Comparison of ENCODE assay signal across 18 cellular contexts in the genomic region with DNA sequence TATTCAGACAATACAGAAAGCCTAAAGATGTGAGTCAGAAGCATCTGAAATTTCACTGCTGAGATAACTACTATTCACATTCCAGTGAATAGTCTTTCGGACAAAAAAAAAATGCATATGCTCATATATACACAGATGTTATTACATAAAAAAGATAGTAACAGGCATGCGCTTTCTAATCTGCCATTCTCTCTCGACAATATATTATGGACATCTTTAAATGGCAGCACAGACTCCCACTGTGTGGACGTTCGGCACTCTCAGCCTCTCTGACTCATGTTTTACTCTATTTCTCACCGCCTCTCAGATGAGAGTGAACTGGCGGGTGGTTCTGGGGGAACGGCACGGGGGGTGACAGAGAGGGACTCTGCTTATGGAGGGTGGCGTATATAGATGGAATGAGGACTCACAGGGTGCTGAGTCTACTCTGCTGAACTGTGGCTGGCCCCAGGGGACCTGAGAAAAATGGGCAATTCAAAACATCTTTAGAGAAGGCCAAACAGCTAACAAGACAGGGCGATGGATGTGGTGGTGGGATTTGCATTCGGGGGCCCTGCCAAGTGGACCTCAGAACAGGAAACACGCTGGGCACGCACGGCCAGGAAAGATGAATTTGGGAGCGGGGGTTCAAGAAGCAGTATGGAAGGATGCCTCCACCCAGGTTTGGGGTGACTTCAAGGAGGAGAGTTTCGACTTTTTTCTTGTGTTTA.
DNase-seq lines count a peak whose midpoint lies in the region; ATAC-seq and TF ChIP-seq lines count a peak whose summit lies in the region.
"Had no signal": no experiment of that assay in that cellular context is flagged by ENCODE, and none has a peak within 500 bp of the region (broad histone marks: within the 10 kb centered on the region; RNA-seq: fewer than 3 reads in every experiment).

No MANE protein-coding gene starts in this region.

- no peak overlapping the region for H2AFZ ChIP-seq in neural progenitor cell (replicated peaks)

- no peaks in the 10 kb centered on the region for H3F3A ChIP-seq in neural progenitor cell (ENCODE audit: low read depth)

- peak overlapping the region; percentile 42 for H3K4me2 ChIP-seq in BLaER1
- no peak overlapping the region for H3K4me2 ChIP-seq in neural progenitor cell

- H3K36me3 ChIP-seq in BLaER1 (no peaks in the 10 kb centered on the region), neural progenitor cell (no peaks in the 10 kb centered on the region)
- H3K36me3 ChIP-seq: esophagus muscularis mucosa, prostate gland had no signal

- peak; percentile 51 for DNase-seq in NCI-H226
- DNase-seq in neural progenitor cell (ENCODE audit: low spot score): no peak
- no peak for DNase-seq in activated naive CD4-positive, alpha-beta T cell treated with anti-CD3 and anti-CD28 coated beads for 36 hours
- DNase-seq in T-helper 9 cell: no peak
- no peak for DNase-seq in T-helper 2 cell
- DNase-seq: activated naive CD4-positive, alpha-beta T cell; DMS79 treated with DMSO at 0.1 percent for 48 hours; H9; mucosa of descending colon; NCI-H1048; stimulated activated CD4-positive, alpha-beta T cell treated with anti-CD3 and anti-CD28 coated beads, Interleukin-1b, Interleukin-23, amount 100 ng/mL, for 48 hours had no signal

- no peaks in the 10 kb centered on the region for H3K79me2 ChIP-seq in neural progenitor cell (ENCODE audit: low read depth)

- H3K9ac ChIP-seq in BLaER1: no peak overlapping the region
- no peak overlapping the region for H3K9ac ChIP-seq in neural progenitor cell

- H3K4me3 Mint-ChIP-seq in neural progenitor cell: no peak overlapping the region
- H3K4me3 Mint-ChIP-seq in activated naive CD4-positive, alpha-beta T cell treated with anti-CD3 and anti-CD28 coated beads for 36 hours: no peak overlapping the region
- H3K4me3 Mint-ChIP-seq: B cell, H9 had no signal

- H3K27ac ChIP-seq in BLaER1 (no peak overlapping the region), cingulate gyrus (ENCODE audit: low read depth, low read length) (peak overlapping the region; percentile 14), neural progenitor cell (no peak overlapping the region)
- H3K27ac ChIP-seq: esophagus muscularis mucosa, prostate gland had no signal

- H3K9me3 ChIP-seq in BLaER1 (no peaks in the 10 kb centered on the region), neural progenitor cell (ENCODE audit: low read depth) (no peaks in the 10 kb centered on the region)
- H3K9me3 ChIP-seq: esophagus muscularis mucosa, mucosa of descending colon, prostate gland had no signal

- no peak for TF ChIP-seq CTCF in neural progenitor cell (IDR thresholded peaks at IDR 0.05)

- H3K36me3 Mint-ChIP-seq in neural progenitor cell: no peaks in the 10 kb centered on the region
- no peaks in the 10 kb centered on the region for H3K36me3 Mint-ChIP-seq in activated naive CD4-positive, alpha-beta T cell treated with anti-CD3 and anti-CD28 coated beads for 36 hours (ENCODE audit: low read depth)

- peaks cover 12% of the 10 kb centered on the region for H3K27me3 Mint-ChIP-seq in neural progenitor cell (ENCODE audit: insufficient read depth, low read depth)
- peaks cover 6% of the 10 kb centered on the region for H3K27me3 Mint-ChIP-seq in activated naive CD4-positive, alpha-beta T cell treated with anti-CD3 and anti-CD28 coated beads for 36 hours (ENCODE audit: low read depth)

- H4K20me1 ChIP-seq in BLaER1: no peaks in the 10 kb centered on the region
- no peaks in the 10 kb centered on the region for H4K20me1 ChIP-seq in neural progenitor cell (ENCODE audit: low read depth)

- peaks cover 20% of the 10 kb centered on the region for H3K4me1 Mint-ChIP-seq in neural progenitor cell
- peaks cover 11% of the 10 kb centered on the region for H3K4me1 Mint-ChIP-seq in activated naive CD4-positive, alpha-beta T cell treated with anti-CD3 and anti-CD28 coated beads for 36 hours (ENCODE audit: low read depth)

- CTCF ChIA-PET in activated naive CD4-positive, alpha-beta T cell treated with anti-CD3 and anti-CD28 coated beads for 36 hours (lab: Charles Lee): interaction anchor here (0.8 kb wide), 2 partner anchors 21 to 24 kb away, joined by 3 to 4 read pairs; no protein-coding TSS in a partner anchor

- H3K4me1 ChIP-seq in BLaER1: peaks cover 32% of the 10 kb centered on the region
- H3K4me1 ChIP-seq in neural progenitor cell: peaks cover 7% of the 10 kb centered on the region
- H3K4me1 ChIP-seq: prostate gland had no signal

- H3K27me3 ChIP-seq in BLaER1 (no peaks in the 10 kb centered on the region), neural progenitor cell (no peaks in the 10 kb centered on the region)

- peak overlapping the region; percentile 39 for H3K27ac Mint-ChIP-seq in neural progenitor cell
- no peak overlapping the region for H3K27ac Mint-ChIP-seq in activated naive CD4-positive, alpha-beta T cell treated with anti-CD3 and anti-CD28 coated beads for 36 hours
- H3K27ac Mint-ChIP-seq: B cell, H9 had no signal

- H3K4me3 ChIP-seq in BLaER1 (no peak overlapping the region), neural progenitor cell (no peak overlapping the region)
- H3K4me3 ChIP-seq: esophagus muscularis mucosa, mucosa of descending colon, prostate gland had no signal

- H3K9me3 Mint-ChIP-seq in neural progenitor cell: no peaks in the 10 kb centered on the region
- no peaks in the 10 kb centered on the region for H3K9me3 Mint-ChIP-seq in activated naive CD4-positive, alpha-beta T cell treated with anti-CD3 and anti-CD28 coated beads for 36 hours
- H3K9me3 Mint-ChIP-seq: H9 had no signal

- no peak for ATAC-seq in GM19463 (IDR thresholded peaks at IDR 0.05; ENCODE audit: unreplicated experiment)
- ATAC-seq: mucosa of descending colon, Panc1 had no signal

- intact Hi-C loops in activated naive CD4-positive, alpha-beta T cell treated with anti-CD3 and anti-CD28 coated beads for 36 hours (cut with micrococcal nuclease): no loop called here
